ENCODE assay signal across 34 cellular contexts in genomic region chr19:48033604-48034003, GRCh38. TPM values are rescaled to one million over a fixed set of nuclear protein-coding genes. Genes with fewer than 3 reads are reported as not detected.
"Had no signal": no experiment of that assay in that cellular context is flagged by ENCODE, and none has a peak within 500 bp of the region (broad histone marks: within the 10 kb centered on the region; RNA-seq: fewer than 3 reads in every experiment).

No MANE protein-coding gene starts in this region.

- H3K27me3 ChIP-seq: neural progenitor cell, ovary, thyroid gland, tibial nerve, upper lobe of left lung, vagina had no signal

- H3K9me3 ChIP-seq: ovary, thyroid gland had no signal

- FAIRE-seq: urothelium cell line had no signal

- H3K4me2 ChIP-seq: neural progenitor cell, smooth muscle cell had no signal

- H3K79me2 ChIP-seq: parathyroid adenoma had no signal

- H3K36me3 ChIP-seq: neural progenitor cell, ovary, spleen, stomach, thoracic aorta, thyroid gland, tibial nerve, upper lobe of left lung, vagina had no signal

- H3K27ac ChIP-seq: neural progenitor cell, ovary, parathyroid adenoma, psoas muscle, skin epidermis, spleen, stomach, thoracic aorta, thyroid gland, tibial nerve, upper lobe of left lung, vagina had no signal

- H3K4me1 ChIP-seq: neural progenitor cell, parathyroid adenoma, psoas muscle, spleen, stomach, thyroid gland, tibial nerve, upper lobe of left lung, vagina had no signal

- H2AFZ ChIP-seq: neural progenitor cell, parathyroid adenoma had no signal

- DNase-seq: natural killer cell; occipital lobe; ovary; posterior cingulate gyrus; psoas muscle; right cardiac atrium; spleen; stimulated activated CD4-positive, alpha-beta T cell treated with anti-CD3 and anti-CD28 coated beads, Interleukin-12 subunit alpha, Interleukin-12 subunit beta, amount 100 ng/mL, for 4 hours; stimulated activated CD4-positive, alpha-beta T cell treated with anti-CD3 and anti-CD28 coated beads, Interleukin-2, amount 100 ng/mL, for 24 hours; stimulated activated CD4-positive, alpha-beta T cell treated with anti-CD3 and anti-CD28 coated beads, Interleukin-2, amount 100 ng/mL, for 48 hours; stimulated activated CD4-positive, alpha-beta T cell treated with anti-CD3 and anti-CD28 coated beads, Interleukin-4, amount 100 ng/mL, for 24 hours; stimulated activated naive B cell treated with anti-CD40 and anti-IgM and Interleukin-4, amounts not matched to agents 10 μg/mL and 1 μg/mL and 100 μg/mL, for 72 hours; stimulated activated naive CD4-positive, alpha-beta T cell treated with Interleukin-2 at 50 U/mL for 16 hours; stomach; thyroid gland; trophoblast cell had no signal

- H3K9ac ChIP-seq: neural progenitor cell, parathyroid adenoma had no signal

- H3K4me3 ChIP-seq: neural progenitor cell, ovary, psoas muscle, skin epidermis, smooth muscle cell, spleen, stomach, thoracic aorta, thyroid gland, tibial nerve, upper lobe of left lung, vagina had no signal

- ATAC-seq: natural killer cell; psoas muscle; right cardiac atrium; sciatic nerve; stimulated activated effector memory CD8-positive, alpha-beta T cell treated with anti-CD3 and anti-CD28 coated beads, Interleukin-12 subunit alpha, Interleukin-12 subunit beta, amount 100 ng/mL, for 72 hours; stimulated activated naive B cell treated with anti-CD40 and anti-IgM and Interleukin-4, amounts not matched to agents 10 μg/mL and 1 μg/mL and 100 μg/mL, for 72 hours had no signal

RNA-seq across cellular contexts. Expression of gene CABP5, which starts 10.3 kb away (rescaled TPM):
- total RNA-seq: occipital lobe, osteoblast, ovary, progenitor cell of endocrine pancreas, renal cortical epithelial cell, right cardiac atrium, sciatic nerve, smooth muscle cell, stomach, subcutaneous adipose tissue, temporal lobe, thoracic aorta, thyroid gland, tibial nerve, upper lobe of left lung, ureter, vagina had no signal
- polyA plus RNA-seq: neural cell, ovary, psoas muscle, right cardiac atrium, smooth muscle cell, stomach had no signal

RNA-seq across cellular contexts. Expression of gene ELSPBP1, which starts 39.2 kb away (rescaled TPM):
- total RNA-seq: natural killer cell, occipital lobe, osteoblast, ovary, progenitor cell of endocrine pancreas, psoas muscle, renal cortical epithelial cell, right cardiac atrium, sciatic nerve, spleen, stomach, subcutaneous adipose tissue, temporal lobe, thoracic aorta, thyroid gland, tibial nerve, upper lobe of left lung, ureter, vagina had no signal
- polyA plus RNA-seq: neural cell, psoas muscle, right cardiac atrium, spleen, stomach had no signal

RNA-seq across cellular contexts. Expression of gene BSPH1, which starts 41.6 kb away (rescaled TPM):
- total RNA-seq: natural killer cell, occipital lobe, osteoblast, ovary, progenitor cell of endocrine pancreas, psoas muscle, renal cortical epithelial cell, right cardiac atrium, sciatic nerve, smooth muscle cell, spleen, stomach, subcutaneous adipose tissue, temporal lobe, thoracic aorta, thyroid gland, tibial nerve, upper lobe of left lung, ureter, vagina had no signal
- polyA plus RNA-seq: neural cell, ovary, psoas muscle, right cardiac atrium, smooth muscle cell, spleen, stomach had no signal
